24 cellular contexts compared by ENCODE assay signal in genomic region chr7:18337425-18337824, GRCh38.
DNase-seq lines count a peak whose midpoint lies in the region; ATAC-seq and TF ChIP-seq lines count a peak whose summit lies in the region.
"Had no signal": no experiment of that assay in that cellular context is flagged by ENCODE, and none has a peak within 500 bp of the region (broad histone marks: within the 10 kb centered on the region; RNA-seq: fewer than 3 reads in every experiment).

No MANE protein-coding gene starts in this region.

- H3K79me2 ChIP-seq in GM23248 (ENCODE audit: insufficient read depth): no peaks in the 10 kb centered on the region

- in situ Hi-C loops in GM23248 (cut with MboI): loop anchor here (25.0 kb wide), 1 partner anchor 575 kb away; no protein-coding TSS in a partner anchor

- H2AFZ ChIP-seq in GM23248: peak overlapping the region; percentile 45; the same call in 1 of the 2 replicates

- peaks cover 31% of the 10 kb centered on the region for H3K4me1 ChIP-seq in BLaER1
- H3K4me1 ChIP-seq in GM23248 (ENCODE audit: insufficient read depth): no peaks in the 10 kb centered on the region
- H3K4me1 ChIP-seq: gastrocnemius medialis, HAP-1, transverse colon had no signal

- H3K9me2 ChIP-seq in GM23248 (ENCODE audit: insufficient read depth): no peaks in the 10 kb centered on the region

- peak overlapping the region; percentile 67 for H3K4me3 Mint-ChIP-seq in memory B cell
- H3K4me3 Mint-ChIP-seq in effector memory CD8-positive, alpha-beta T cell: no peak overlapping the region
- H3K4me3 Mint-ChIP-seq: activated CD8-positive, alpha-beta T cell treated with anti-CD3 and anti-CD28 coated beads, Interleukin-2, amount 10 ng/mL, durations not matched to agents 7 days and 5 days; naive thymus-derived CD4-positive, alpha-beta T cell; T-cell had no signal

- H3K9ac ChIP-seq in BLaER1 (no peak overlapping the region), GM23248 (no peak overlapping the region)

- peaks cover 10% of the 10 kb centered on the region for H3K9me3 Mint-ChIP-seq in memory B cell
- H3K9me3 Mint-ChIP-seq in effector memory CD8-positive, alpha-beta T cell: no peaks in the 10 kb centered on the region

- peak; percentile 7 for DNase-seq in GM23248
- DNase-seq in NB4 (ENCODE audit: low read depth): peak; percentile 36
- no peak for DNase-seq in memory B cell (ENCODE audit: low spot score in 2 of 2)
- DNase-seq in effector memory CD8-positive, alpha-beta T cell: no peak
- no peak for DNase-seq in COR-L47 (lab: John Stamatoyannopoulos, UW)
- DNase-seq: ACHN; activated CD4-positive, alpha-beta T cell treated with anti-CD3 and anti-CD28 coated beads for 1 hour; activated CD8-positive, alpha-beta T cell treated with anti-CD3 and anti-CD28 coated beads, Interleukin-2, amount 10 ng/mL, durations not matched to agents 7 days and 5 days; activated gamma-delta T cell; Calu3; DMS79 treated with DMSO at 0.1 percent for 48 hours; gastrocnemius medialis; hippocampal formation; naive thymus-derived CD4-positive, alpha-beta T cell; NCI-H1105; NCI-H1930; NCI-H526; occipital lobe; T-cell; transverse colon had no signal

- H3K36me3 ChIP-seq in BLaER1 (no peaks in the 10 kb centered on the region), GM23248 (ENCODE audit: low read depth) (no peaks in the 10 kb centered on the region)
- H3K36me3 ChIP-seq: gastrocnemius medialis, HAP-1, transverse colon had no signal

- TF ChIP-seq CTCF in NB4 (IDR thresholded peaks at IDR 0.05; ENCODE audit: low read depth, low read length): no peak

- WGBS in GM23248 (ENCODE audit: low coverage in 1 of 2, low lambda C conversion rate in 2 of 2, missing lambda C conversion rate in 2 of 2), 2 experiments: 56 to 69% methylated on average over 5 of the region's 5 CpGs

- H3K27me3 ChIP-seq in BLaER1 (no peaks in the 10 kb centered on the region), GM23248 (replicated peaks; ENCODE audit: insufficient read depth) (no peaks in the 10 kb centered on the region)
- H3K27me3 ChIP-seq: gastrocnemius medialis, transverse colon had no signal

- H3K27ac ChIP-seq in BLaER1: peak overlapping the region; percentile 62
- no peak overlapping the region for H3K27ac ChIP-seq in GM23248
- H3K27ac ChIP-seq: gastrocnemius medialis, transverse colon had no signal

- H3K9me3 ChIP-seq in BLaER1 (peaks cover 15% of the 10 kb centered on the region), GM23248 (ENCODE audit: low read depth) (no peaks in the 10 kb centered on the region)
- H3K9me3 ChIP-seq: gastrocnemius medialis, HAP-1, transverse colon had no signal

- H3K4me2 ChIP-seq in BLaER1: peak overlapping the region; percentile 70
- H3K4me2 ChIP-seq in GM23248 (ENCODE audit: unreplicated experiment): no peak overlapping the region

- H3K27me3 Mint-ChIP-seq in memory B cell: no peaks in the 10 kb centered on the region
- no peaks in the 10 kb centered on the region for H3K27me3 Mint-ChIP-seq in effector memory CD8-positive, alpha-beta T cell

- ATAC-seq in memory B cell (ENCODE audit: low read depth) (no peak), HG03139 (IDR thresholded peaks at IDR 0.05; ENCODE audit: unreplicated experiment) (no peak)
- no peak for ATAC-seq in effector memory CD8-positive, alpha-beta T cell (replicated peaks)
- ATAC-seq: activated CD8-positive, alpha-beta T cell treated with anti-CD3 and anti-CD28 coated beads, Interleukin-2, amount 10 ng/mL, durations not matched to agents 7 days and 5 days; gastrocnemius medialis; naive thymus-derived CD4-positive, alpha-beta T cell; T-cell had no signal

- no peaks in the 10 kb centered on the region for H3F3A ChIP-seq in GM23248 (ENCODE audit: insufficient read depth)

- H4K20me1 ChIP-seq in BLaER1 (no peaks in the 10 kb centered on the region), GM23248 (ENCODE audit: insufficient read depth) (no peaks in the 10 kb centered on the region)

- H3K36me3 Mint-ChIP-seq in memory B cell: peaks cover 7% of the 10 kb centered on the region
- peaks cover 2% of the 10 kb centered on the region for H3K36me3 Mint-ChIP-seq in effector memory CD8-positive, alpha-beta T cell (ENCODE audit: insufficient read depth)
- H3K36me3 Mint-ChIP-seq: naive thymus-derived CD4-positive, alpha-beta T cell had no signal

- no peak for TF ChIP-seq POLR2A in NB4 (IDR thresholded peaks at IDR 0.05; ENCODE audit: extremely low read depth, insufficient read length)

- H3K4me3 ChIP-seq in BLaER1: peak overlapping the region; percentile 23; the same call in 1 of the 2 replicates
- H3K4me3 ChIP-seq in GM23248: no peak overlapping the region
- H3K4me3 ChIP-seq in NB4 (ENCODE audit: low read depth, low read length): no peak overlapping the region
- H3K4me3 ChIP-seq: gastrocnemius medialis, HAP-1, skin epidermis, transverse colon had no signal

- H3K27ac Mint-ChIP-seq in memory B cell: peak overlapping the region; percentile 26
- H3K27ac Mint-ChIP-seq in effector memory CD8-positive, alpha-beta T cell: no peak overlapping the region
- H3K27ac Mint-ChIP-seq: activated CD8-positive, alpha-beta T cell treated with anti-CD3 and anti-CD28 coated beads, Interleukin-2, amount 10 ng/mL, durations not matched to agents 7 days and 5 days; naive thymus-derived CD4-positive, alpha-beta T cell; T-cell had no signal

- H3K4me1 Mint-ChIP-seq in memory B cell: peaks cover 31% of the 10 kb centered on the region
- H3K4me1 Mint-ChIP-seq in effector memory CD8-positive, alpha-beta T cell (ENCODE audit: low read depth in 2 of 2): no peaks in the 10 kb centered on the region

Comparison
In these comparisons a context has a peak if more than half of its experiments do, and no peak if none do; other contexts are left out.
1. DNase-seq: peak in GM23248 (single experiment) and NB4 (single experiment); none in memory B cell (0 of 2), effector memory CD8-positive, alpha-beta T cell (0 of 3) and COR-L47 (single experiment).